1 cellular context compared by ENCODE assay signal in the genomic region with DNA sequence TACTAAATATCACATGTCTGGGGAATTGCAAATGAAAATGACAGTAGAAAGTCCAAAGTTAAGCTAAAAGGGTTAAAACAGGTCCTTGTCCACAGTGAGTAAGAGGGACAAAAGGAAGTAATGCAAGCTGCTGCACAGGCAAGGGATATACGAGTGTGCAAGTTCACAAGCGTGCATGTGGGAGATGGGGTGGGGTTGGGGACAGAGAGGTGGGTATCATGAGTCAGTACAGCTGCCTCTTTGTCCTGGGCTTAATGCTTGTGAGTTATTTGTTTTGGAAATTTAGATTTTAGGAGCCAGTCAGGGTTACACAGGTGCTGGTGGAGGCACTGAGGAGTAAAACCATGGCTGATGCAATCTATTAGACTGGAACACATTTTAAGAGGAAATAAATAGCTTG.
A peak's percentile ranks its signal among the peaks of the same experiment; 100 is the strongest.
TF ChIP-seq lines count a peak whose summit lies in the region.

No MANE protein-coding gene starts in this region.

TF ChIP-seq in K562, 482 proteins besides CTCF, POLR2A, EP300 and RAD21 (continued from another document):
- TF ChIP-seq, protein P1, sequence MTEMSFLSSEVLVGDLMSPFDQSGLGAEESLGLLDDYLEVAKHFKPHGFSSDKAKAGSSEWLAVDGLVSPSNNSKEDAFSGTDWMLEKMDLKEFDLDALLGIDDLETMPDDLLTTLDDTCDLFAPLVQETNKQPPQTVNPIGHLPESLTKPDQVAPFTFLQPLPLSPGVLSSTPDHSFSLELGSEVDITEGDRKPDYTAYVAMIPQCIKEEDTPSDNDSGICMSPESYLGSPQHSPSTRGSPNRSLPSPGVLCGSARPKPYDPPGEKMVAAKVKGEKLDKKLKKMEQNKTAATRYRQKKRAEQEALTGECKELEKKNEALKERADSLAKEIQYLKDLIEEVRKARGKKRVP (CRISPR knock-in tag; IDR thresholded peaks at IDR 0.05) = peak; percentile 41; the same call in 1 of the 2 replicates
